In the genomic region with DNA sequence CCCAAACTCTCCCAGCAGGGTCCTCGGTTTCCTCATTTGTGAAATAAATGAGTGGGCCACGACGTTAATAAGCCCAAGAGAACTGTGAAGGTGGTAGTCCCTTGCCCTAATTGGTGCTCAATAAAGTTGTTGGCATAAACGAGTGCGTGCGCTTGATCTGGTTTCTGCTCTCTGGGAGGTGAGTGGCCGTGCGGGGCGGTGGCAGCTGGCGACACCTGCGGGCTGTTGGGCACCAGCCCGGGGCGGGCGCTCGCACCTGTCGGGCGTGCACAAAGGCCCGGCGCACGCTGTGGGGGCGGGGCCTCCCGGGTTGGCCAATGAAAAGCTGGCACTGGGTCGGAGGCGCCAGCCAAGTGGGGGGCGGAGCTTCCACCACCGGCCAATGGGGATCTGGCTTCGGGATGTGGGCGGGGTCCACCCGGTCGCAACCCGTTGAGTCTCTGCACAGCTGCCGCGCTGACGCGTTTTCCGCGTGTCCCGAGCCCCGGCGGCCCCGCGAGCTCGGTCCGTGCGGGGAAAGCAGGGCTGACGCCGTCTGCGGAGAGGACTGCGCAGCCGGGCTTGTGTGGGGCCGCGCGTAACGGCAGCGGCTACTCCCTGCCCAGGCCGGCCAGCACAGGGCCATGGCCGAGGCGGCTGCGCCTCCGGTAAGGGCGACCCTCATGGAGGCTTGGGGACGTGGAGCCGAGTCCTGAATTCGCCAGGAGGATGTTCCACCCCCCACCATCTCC, we compare ENCODE assay signal across 8 cellular contexts. TPM values are rescaled to one million over a fixed set of nuclear protein-coding genes. Genes with fewer than 3 reads are reported as not detected.
DNase-seq lines count a peak whose midpoint lies in the region; ATAC-seq and TF ChIP-seq lines count a peak whose summit lies in the region.

No MANE protein-coding gene starts in this region.

- peak overlapping the region; percentile 49 for H3K4me3 ChIP-seq in HAP-1
- peak overlapping the region; percentile 43 to 48 for H3K4me3 ChIP-seq in prostate gland
- H3K4me3 ChIP-seq in uterus: peak overlapping the region; percentile 36 to 50

- peak overlapping the region in 1 of 2 donors; percentile 13 for H3K27ac ChIP-seq in prostate gland
- H3K27ac ChIP-seq in uterus: peak overlapping the region in 1 of 2 donors; percentile 46

- intact Hi-C loops in left ventricle myocardium superior (cut with micrococcal nuclease) (no loop called here), prostate gland (cut with DNase I) (no loop called here), uterus (cut with DNase I; ENCODE audit: low total_unique reads) (no loop called here)

- H3K36me3 Mint-ChIP-seq in T-cell: peaks cover 17% of the 10 kb centered on the region

- H3K27ac Mint-ChIP-seq in T-cell: peak overlapping the region; percentile 88 to 89

- peak; percentile 99 for DNase-seq in GM03348 (ENCODE audit: low spot score)
- DNase-seq in HAP-1 (ENCODE audit: low spot score in 2 of 2): peak; percentile 86 to 97
- peak; percentile 87 for DNase-seq in MV-4-11 (lab: John Stamatoyannopoulos, UW)
- DNase-seq in T-cell: peak; percentile 91 to 99 (median 97)
- peak in 55 of 56 donors; percentile 58 to 96 (median 87) for DNase-seq in amygdala (lab: John Stamatoyannopoulos, UW)
- peak; percentile 97 for DNase-seq in left ventricle myocardium superior
- peak; percentile 95 for DNase-seq in prostate gland (ENCODE audit: low spot score)
- peak; percentile 90 to 91 for DNase-seq in uterus

- peak overlapping the region; percentile 89 to 93 (median 90) for H3K4me3 Mint-ChIP-seq in T-cell

- no peaks in the 10 kb centered on the region for H3K27me3 Mint-ChIP-seq in T-cell

- no peaks in the 10 kb centered on the region for H3K27me3 ChIP-seq in HAP-1 (ENCODE audit: low read depth)
- H3K27me3 ChIP-seq in prostate gland (replicated peaks; ENCODE audit: insufficient read depth): no peaks in the 10 kb centered on the region
- no peaks in the 10 kb centered on the region for H3K27me3 ChIP-seq in uterus

- CTCF ChIA-PET in T-cell (lab: Charles Lee): interaction anchor here (0.6 to 2.2 kb wide), 9 partner anchors 10 to 491 kb away, joined by 3 to 65 read pairs (median 5); a partner anchor contains a TSS

- TF ChIP-seq CTCF in prostate gland (IDR thresholded peaks at IDR 0.05): peak in 3 of 4 experiments; percentile 11 to 41 (median 22)
- no peak for TF ChIP-seq CTCF in uterus (IDR thresholded peaks at IDR 0.05)

- TF ChIP-seq POLR2A in prostate gland (IDR thresholded peaks at IDR 0.05) (peak; percentile 40), uterus (IDR thresholded peaks at IDR 0.05) (peak in 1 of 2 donors; percentile 46)

- in situ Hi-C loops in HAP-1 (cut with MboI; ENCODE audit: low sequenced_read_pairs): no loop called here

- no peaks in the 10 kb centered on the region for H3K9me3 ChIP-seq in HAP-1
- H3K9me3 ChIP-seq in prostate gland: no peaks in the 10 kb centered on the region
- H3K9me3 ChIP-seq in uterus: no peaks in the 10 kb centered on the region

- ATAC-seq in T-cell (replicated peaks in 1 of 4): peak; percentile 92 to 97 (median 95)
- ATAC-seq in left ventricle myocardium superior: peak; percentile 99

- H3K9me3 Mint-ChIP-seq in T-cell: no peaks in the 10 kb centered on the region

- H3K36me3 ChIP-seq in HAP-1 (replicated peaks) (no peaks in the 10 kb centered on the region), prostate gland (no peaks in the 10 kb centered on the region), uterus (no peaks in the 10 kb centered on the region)

- POLR2A ChIA-PET in T-cell (lab: Charles Lee): interaction anchor here in 1 of 2 donors (0.5 to 1.7 kb wide), 5 partner anchors 23 to 402 kb away, joined by 3 to 18 read pairs (median 4); a partner anchor contains a TSS

- H3K4me1 ChIP-seq in HAP-1 (peaks cover 8% of the 10 kb centered on the region), prostate gland (replicated peaks) (no peaks in the 10 kb centered on the region), uterus (no peaks in the 10 kb centered on the region)

- 2% methylated on average over 27 of the region's 64 CpGs for whole genome bisulfite sequencing in prostate gland

- peaks cover 40 to 50% (median 41%) of the 10 kb centered on the region in 3 donors for H3K4me1 Mint-ChIP-seq in T-cell

RNA-seq across cellular contexts. Expression of a gene that starts 23.0 kb away (rescaled TPM):
- total RNA-seq in T-cell (10 to 100 TPM; 31.1 to 49.4 (median 46.6) TPM), left ventricle myocardium superior (4.8 TPM), prostate gland (10 to 100 TPM; 10.7 to 20.7 TPM), uterus (10 to 100 TPM in 3 of 4 donors, 1 to 10 TPM in 1; 2.6 to 26.7 (median 19.3) TPM)

RNA-seq across cellular contexts. Expression of a gene that starts 45.6 kb away (rescaled TPM):
- 10 to 100 TPM; 14.1 to 21.7 (median 19.6) TPM for total RNA-seq in T-cell
- 5.2 TPM for total RNA-seq in left ventricle myocardium superior
- 10 to 100 TPM in 1 of 2 donors, 1 to 10 TPM in 1; 8.9 to 15.9 TPM for total RNA-seq in prostate gland
- 10 to 100 TPM in 1 of 4 donors, 1 to 10 TPM in 3; 2.9 to 14.1 (median 7.7) TPM for total RNA-seq in uterus

Comparison
In these comparisons a context has a peak if more than half of its experiments do, and no peak if none do; other contexts are left out.
1. CTCF ChIP-seq: peak in prostate gland (3 of 4); none in uterus (0 of 4).
2. Peak in every context shown above with its lines, with median percentiles within 50 percentile points of each other: DNase-seq and H3K4me3 ChIP-seq.